Comparison of ENCODE assay signal across 24 cellular contexts in the genomic region with DNA sequence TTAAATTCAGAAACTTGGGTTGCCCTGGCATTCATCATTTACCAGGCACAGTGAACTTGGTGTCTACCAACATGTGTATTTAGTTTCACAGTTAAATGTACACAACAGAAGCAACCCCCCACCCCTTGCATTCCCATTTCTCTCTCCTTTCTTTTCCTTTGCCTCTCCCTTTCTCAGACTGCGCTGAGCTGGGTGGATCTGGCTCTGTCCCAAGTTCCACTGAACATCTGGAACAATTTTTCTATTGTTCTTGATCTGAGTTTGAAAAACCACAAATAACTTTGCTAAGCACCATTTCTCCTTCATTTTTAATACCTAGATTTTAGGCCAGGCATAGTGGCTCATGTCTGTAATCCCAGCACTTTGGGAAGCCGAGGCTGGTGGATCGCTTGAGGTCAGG.
DNase-seq lines count a peak whose midpoint lies in the region; ATAC-seq and TF ChIP-seq lines count a peak whose summit lies in the region.
"Had no signal": no experiment of that assay in that cellular context is flagged by ENCODE, and none has a peak within 500 bp of the region (broad histone marks: within the 10 kb centered on the region; RNA-seq: fewer than 3 reads in every experiment).

No MANE protein-coding gene starts in this region.

- H3K4me1 Mint-ChIP-seq in GM23338: no peaks in the 10 kb centered on the region
- H3K4me1 Mint-ChIP-seq: activated CD4-positive, alpha-beta memory T cell treated with anti-CD3 and anti-CD28 coated beads, Interleukin-2, amount 10 ng/mL, durations not matched to agents 7 days and 5 days; memory B cell had no signal

- no peaks in the 10 kb centered on the region for H3K79me2 ChIP-seq in GM23338 (replicated peaks; ENCODE audit: insufficient read depth)

- intact Hi-C loops in A673 (cut with micrococcal nuclease; ENCODE audit: unreplicated experiment): no loop called here
- intact Hi-C loops in esophagus squamous epithelium (cut with DNase I): no loop called here

- no peak for TF ChIP-seq POLR2A in esophagus squamous epithelium (IDR thresholded peaks at IDR 0.05)

- no TSS peak for BruUV-seq in A673 (replicated peaks; lab: Mats Ljungman, UMichigan)

- CTCF ChIA-PET in A673 (lab: Charles Lee): no interaction called here

- no peaks in the 10 kb centered on the region for H3K27me3 ChIP-seq in A673 (replicated peaks; ENCODE audit: insufficient read depth, low read depth, low read length, poor library complexity)
- H3K27me3 ChIP-seq in GM23338 (ENCODE audit: insufficient read depth): no peaks in the 10 kb centered on the region
- no peaks in the 10 kb centered on the region for H3K27me3 ChIP-seq in adipocyte (replicated peaks; ENCODE audit: control insufficient read depth, insufficient read depth, low read length)
- no peaks in the 10 kb centered on the region for H3K27me3 ChIP-seq in esophagus squamous epithelium
- H3K27me3 ChIP-seq: BLaER1, thyroid gland had no signal

- no peak overlapping the region for H3K4me3 ChIP-seq in A673 (ENCODE audit: low read depth, low read length, poor library complexity, severe bottlenecking)
- no peak overlapping the region for H3K4me3 ChIP-seq in GM23338
- H3K4me3 ChIP-seq in adipocyte (ENCODE audit: low read length): no peak overlapping the region
- H3K4me3 ChIP-seq in fibroblast of mammary gland (ENCODE audit: control insufficient read depth, low read depth, low read length): no peak overlapping the region
- H3K4me3 ChIP-seq in esophagus squamous epithelium: no peak overlapping the region
- H3K4me3 ChIP-seq: BLaER1, thyroid gland had no signal

- POLR2A ChIA-PET in A673 (lab: Charles Lee; ENCODE audit: low non-redundant PET): no interaction called here

- ATAC-seq in GM23338 (no peak), esophagus mucosa (no peak)

- H3K9me2 ChIP-seq in GM23338 (ENCODE audit: insufficient read depth): no peaks in the 10 kb centered on the region

- no peaks in the 10 kb centered on the region for H3K36me3 Mint-ChIP-seq in GM23338 (ENCODE audit: low read depth)
- H3K36me3 Mint-ChIP-seq: memory B cell had no signal

- H3K9ac ChIP-seq in adipocyte (ENCODE audit: low read length): no peak overlapping the region
- H3K9ac ChIP-seq: BLaER1 had no signal

- TF ChIP-seq CTCF in A673 (conservative IDR thresholded peaks at IDR 0.05; ENCODE audit: low read depth, low read length): no peak
- TF ChIP-seq CTCF in GM23338 (conservative IDR thresholded peaks at IDR 0.05; ENCODE audit: low read depth in 2 of 2): no peak
- no peak for TF ChIP-seq CTCF in fibroblast of mammary gland (conservative IDR thresholded peaks at IDR 0.05; ENCODE audit: control insufficient read depth, insufficient read depth, low read depth, low read length)
- no peak for TF ChIP-seq CTCF in esophagus squamous epithelium (IDR thresholded peaks at IDR 0.05)

- no peak overlapping the region for H3K4me3 Mint-ChIP-seq in GM23338
- H3K4me3 Mint-ChIP-seq: activated CD4-positive, alpha-beta memory T cell treated with anti-CD3 and anti-CD28 coated beads, Interleukin-2, amount 10 ng/mL, durations not matched to agents 7 days and 5 days; activated T-helper 1 cell treated with anti-CD3 and anti-CD28 coated beads, Interleukin-12 subunit alpha, Interleukin-12 subunit beta, Interleukin-2, Interleukin-4 antibody, amounts not matched to agents 30 ng/mL and 10 ng/mL and 1 ng/mL, durations not matched to agents 14 hours and 24 hours and 36 hours; memory B cell; nephron had no signal

- 39 to 42% methylated on average over 2 to 3 of the region's 3 CpGs for WGBS in esophagus squamous epithelium, 2 donors

- H3K27ac ChIP-seq in A673 (ENCODE audit: low read depth, low read length, poor library complexity, severe bottlenecking): no peak overlapping the region
- H3K27ac ChIP-seq in GM23338 (ENCODE audit: low read depth): no peak overlapping the region
- no peak overlapping the region for H3K27ac ChIP-seq in esophagus squamous epithelium
- H3K27ac ChIP-seq: BLaER1, thyroid gland had no signal

- H3K9me3 ChIP-seq in A673 (ENCODE audit: low read depth, low read length, poor library complexity, severe bottlenecking): no peaks in the 10 kb centered on the region
- peaks cover 3% of the 10 kb centered on the region for H3K9me3 ChIP-seq in adipocyte (ENCODE audit: control insufficient read depth, low read length)
- H3K9me3 ChIP-seq in esophagus squamous epithelium: no peaks in the 10 kb centered on the region
- H3K9me3 ChIP-seq: BLaER1, thyroid gland had no signal

- no peaks in the 10 kb centered on the region for H3F3A ChIP-seq in GM23338 (replicated peaks; ENCODE audit: low read depth)

- no peak overlapping the region for H3K27ac Mint-ChIP-seq in GM23338
- H3K27ac Mint-ChIP-seq: activated CD4-positive, alpha-beta memory T cell treated with anti-CD3 and anti-CD28 coated beads, Interleukin-2, amount 10 ng/mL, durations not matched to agents 7 days and 5 days; activated T-helper 1 cell treated with anti-CD3 and anti-CD28 coated beads, Interleukin-12 subunit alpha, Interleukin-12 subunit beta, Interleukin-2, Interleukin-4 antibody, amounts not matched to agents 30 ng/mL and 10 ng/mL and 1 ng/mL, durations not matched to agents 14 hours and 24 hours and 36 hours; memory B cell; nephron had no signal

- H3K4me1 ChIP-seq in A673 (ENCODE audit: insufficient read depth, low read length, poor library complexity, severe bottlenecking) (no peaks in the 10 kb centered on the region), GM23338 (ENCODE audit: insufficient read depth) (no peaks in the 10 kb centered on the region), adipocyte (ENCODE audit: control insufficient read depth, insufficient read depth, low read length) (no peaks in the 10 kb centered on the region), esophagus squamous epithelium (no peaks in the 10 kb centered on the region)
- H3K4me1 ChIP-seq: BLaER1, thyroid gland had no signal

- H2AFZ ChIP-seq in GM23338: 0 out of 2 replicates have a peak overlapping the region, but pooled peaks have one; percentile 78

- no peaks in the 10 kb centered on the region for H3K36me3 ChIP-seq in A673 (ENCODE audit: insufficient read depth, low read length, poor library complexity, severe bottlenecking)
- H3K36me3 ChIP-seq in GM23338 (ENCODE audit: insufficient read depth): no peaks in the 10 kb centered on the region
- no peaks in the 10 kb centered on the region for H3K36me3 ChIP-seq in adipocyte (ENCODE audit: control insufficient read depth, insufficient read depth, low read length, severe bottlenecking)
- no peaks in the 10 kb centered on the region for H3K36me3 ChIP-seq in esophagus squamous epithelium
- H3K36me3 ChIP-seq: BLaER1, thyroid gland had no signal

- peaks cover 2% of the 10 kb centered on the region for H3K27me3 Mint-ChIP-seq in GM23338 (ENCODE audit: insufficient read depth, low read depth, poor library complexity)

- DNase-seq in A673 (ENCODE audit: low spot score) (peak; percentile 45), GM23338 (ENCODE audit: low spot score) (no peak), adipocyte (ENCODE audit: low read depth) (peak; percentile 76), fibroblast of mammary gland (ENCODE audit: low read depth) (peak; percentile 56), HUDEP-2 (lab: John Stamatoyannopoulos, UW; ENCODE audit: unreplicated experiment in 76 of 76) (no peak), NCI-H1092 (lab: John Stamatoyannopoulos, UW) (no peak), esophagus squamous epithelium (lab: John Stamatoyannopoulos, UW) (no peak)
- DNase-seq: activated CD4-positive, alpha-beta memory T cell treated with anti-CD3 and anti-CD28 coated beads, Interleukin-2, amount 10 ng/mL, durations not matched to agents 7 days and 5 days; activated CD4-positive, alpha-beta T cell treated with anti-CD3 and anti-CD28 coated beads for 1 hour; activated CD8-positive, alpha-beta memory T cell treated with anti-CD3 and anti-CD28 coated beads, Interleukin-2, amount 50 U/mL, for 48 hours; activated naive CD4-positive, alpha-beta T cell treated with anti-CD3 and anti-CD28 coated beads, Interleukin-2, amount 50 U/mL, for 16 hours; amniotic stem cell; effector CD4-positive, alpha-beta T cell; MM.1S; NCI-H1417; NCI-H2081 treated with DMSO at 0.1 percent for 48 hours; NCI-H345; stimulated activated CD4-positive, alpha-beta T cell treated with anti-CD3 and anti-CD28 coated beads, Interleukin-4, amount 100 ng/mL, for 24 hours; thyroid gland had no signal

- H3K9me3 Mint-ChIP-seq in GM23338: peaks cover 2% of the 10 kb centered on the region; the same call in 1 of the 3 replicates
- H3K9me3 Mint-ChIP-seq: activated T-helper 1 cell treated with anti-CD3 and anti-CD28 coated beads, Interleukin-12 subunit alpha, Interleukin-12 subunit beta, Interleukin-2, Interleukin-4 antibody, amounts not matched to agents 30 ng/mL and 10 ng/mL and 1 ng/mL, durations not matched to agents 14 hours and 24 hours and 36 hours had no signal

- H4K20me1 ChIP-seq in GM23338 (replicated peaks; ENCODE audit: insufficient read depth): no peaks in the 10 kb centered on the region
- H4K20me1 ChIP-seq: BLaER1 had no signal

- no peak overlapping the region for H3K4me2 ChIP-seq in GM23338
- H3K4me2 ChIP-seq: BLaER1 had no signal

TF ChIP-seq in GM23338, 12 proteins besides CTCF, POLR2A, EP300 and RAD21 (continues in another document):
- TF ChIP-seq EZH2 (IDR thresholded peaks at IDR 0.05; ENCODE audit: low read depth, unreplicated experiment) (no peak), NANOG (IDR thresholded peaks at IDR 0.05; ENCODE audit: borderline replicate concordance) (no peak), EZH2phosphoT487 (IDR thresholded peaks at IDR 0.05; ENCODE audit: unreplicated experiment) (no peak), STAT1 (IDR thresholded peaks at IDR 0.05; ENCODE audit: unreplicated experiment) (no peak), CREB1 (CRISPR knock-in tag; IDR thresholded peaks at IDR 0.05; ENCODE audit: low read depth) (no peak), ZNF331 (CRISPR knock-in tag; IDR thresholded peaks at IDR 0.05; ENCODE audit: low read depth) (no peak), POLR2AphosphoS5 (IDR thresholded peaks at IDR 0.05; ENCODE audit: low read depth) (no peak), ZNF114 (CRISPR knock-in tag; IDR thresholded peaks at IDR 0.05) (no peak), ETS1 (IDR thresholded peaks at IDR 0.05) (no peak)

Comparison
In these comparisons a context has a peak if more than half of its experiments do, and no peak if none do; other contexts are left out.
1. DNase-seq: peak in A673 (single experiment), adipocyte (single experiment) and fibroblast of mammary gland (single experiment); none in GM23338 (single experiment), HUDEP-2 (0 of 76), NCI-H1092 (single experiment) and esophagus squamous epithelium (single experiment).